ENCODE assay signal across 20 cellular contexts in the genomic region with DNA sequence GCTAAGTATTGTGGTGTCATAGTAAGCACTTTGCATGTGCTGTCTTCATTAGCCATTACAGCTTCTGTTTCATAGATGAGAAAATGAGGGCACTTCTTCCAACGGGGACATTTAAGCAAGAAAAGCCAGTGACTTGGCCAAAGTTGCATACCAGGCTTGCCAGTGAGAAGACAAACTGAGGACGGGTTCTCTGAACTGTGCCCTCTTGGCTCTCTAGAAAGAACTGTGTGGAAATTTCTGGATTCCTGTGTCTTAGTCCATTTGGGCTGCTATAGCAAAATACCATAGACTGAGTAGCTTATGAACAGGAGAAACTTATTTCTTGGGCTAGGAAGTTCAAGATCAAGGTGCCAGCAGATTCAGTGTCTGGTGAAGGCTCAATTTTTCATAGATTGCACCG.
"Had no signal": no experiment of that assay in that cellular context is flagged by ENCODE, and none has a peak within 500 bp of the region (broad histone marks: within the 10 kb centered on the region; RNA-seq: fewer than 3 reads in every experiment).

No MANE protein-coding gene starts in this region.

- DNase-seq: caudate nucleus; effector memory CD8-positive, alpha-beta T cell; foreskin fibroblast; left lung; lower lobe of right lung; mesenchymal stem cell; naive B cell; nephron progenitor cell; psoas muscle; retina; sigmoid colon; stimulated activated CD4-positive, alpha-beta T cell treated with anti-CD3 and anti-CD28 coated beads, Interleukin-2, amount 100 ng/mL, for 24 hours; stimulated activated naive CD4-positive, alpha-beta T cell; stomach had no signal

- ATAC-seq: effector memory CD8-positive, alpha-beta T cell; left lung; lower lobe of right lung; psoas muscle; upper lobe of right lung had no signal

- H3K27ac Mint-ChIP-seq: effector memory CD8-positive, alpha-beta T cell; nephron progenitor cell had no signal

- H3K36me3 Mint-ChIP-seq: naive B cell had no signal

- H3K4me3 Mint-ChIP-seq: effector memory CD8-positive, alpha-beta T cell; naive B cell; nephron progenitor cell had no signal

- H3K9me3 Mint-ChIP-seq: effector memory CD8-positive, alpha-beta T cell; naive B cell; nephron progenitor cell had no signal

- H3K27ac ChIP-seq: esophagus muscularis mucosa, hepatocyte, left lung, lower lobe of right lung, neutrophil, psoas muscle, sigmoid colon, skin epidermis, stomach, upper lobe of right lung, vagina had no signal

- H3K27me3 Mint-ChIP-seq: effector memory CD8-positive, alpha-beta T cell; naive B cell had no signal
